1 cellular context compared by ENCODE assay signal in genomic region chr6:43119456-43119855, GRCh38.
TF ChIP-seq lines count a peak whose summit lies in the region.

No MANE protein-coding gene starts in this region.

TF ChIP-seq in HepG2, 621 proteins besides CTCF, POLR2A, EP300 and RAD21:
- TF ChIP-seq, protein P1, sequence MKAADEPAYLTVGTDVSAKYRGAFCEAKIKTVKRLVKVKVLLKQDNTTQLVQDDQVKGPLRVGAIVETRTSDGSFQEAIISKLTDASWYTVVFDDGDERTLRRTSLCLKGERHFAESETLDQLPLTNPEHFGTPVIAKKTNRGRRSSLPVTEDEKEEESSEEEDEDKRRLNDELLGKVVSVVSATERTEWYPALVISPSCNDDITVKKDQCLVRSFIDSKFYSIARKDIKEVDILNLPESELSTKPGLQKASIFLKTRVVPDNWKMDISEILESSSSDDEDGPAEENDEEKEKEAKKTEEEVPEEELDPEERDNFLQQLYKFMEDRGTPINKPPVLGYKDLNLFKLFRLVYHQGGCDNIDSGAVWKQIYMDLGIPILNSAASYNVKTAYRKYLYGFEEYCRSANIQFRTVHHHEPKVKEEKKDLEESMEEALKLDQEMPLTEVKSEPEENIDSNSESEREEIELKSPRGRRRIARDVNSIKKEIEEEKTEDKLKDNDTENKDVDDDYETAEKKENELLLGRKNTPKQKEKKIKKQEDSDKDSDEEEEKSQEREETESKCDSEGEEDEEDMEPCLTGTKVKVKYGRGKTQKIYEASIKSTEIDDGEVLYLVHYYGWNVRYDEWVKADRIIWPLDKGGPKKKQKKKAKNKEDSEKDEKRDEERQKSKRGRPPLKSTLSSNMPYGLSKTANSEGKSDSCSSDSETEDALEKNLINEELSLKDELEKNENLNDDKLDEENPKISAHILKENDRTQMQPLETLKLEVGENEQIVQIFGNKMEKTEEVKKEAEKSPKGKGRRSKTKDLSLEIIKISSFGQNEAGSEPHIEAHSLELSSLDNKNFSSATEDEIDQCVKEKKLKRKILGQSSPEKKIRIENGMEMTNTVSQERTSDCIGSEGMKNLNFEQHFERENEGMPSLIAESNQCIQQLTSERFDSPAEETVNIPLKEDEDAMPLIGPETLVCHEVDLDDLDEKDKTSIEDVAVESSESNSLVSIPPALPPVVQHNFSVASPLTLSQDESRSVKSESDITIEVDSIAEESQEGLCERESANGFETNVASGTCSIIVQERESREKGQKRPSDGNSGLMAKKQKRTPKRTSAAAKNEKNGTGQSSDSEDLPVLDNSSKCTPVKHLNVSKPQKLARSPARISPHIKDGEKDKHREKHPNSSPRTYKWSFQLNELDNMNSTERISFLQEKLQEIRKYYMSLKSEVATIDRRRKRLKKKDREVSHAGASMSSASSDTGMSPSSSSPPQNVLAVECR (CRISPR knock-in tag; IDR thresholded peaks at IDR 0.05; ENCODE audit: borderline replicate concordance): 0 out of 2 replicates have a peak, but pooled peaks have one; percentile 17
- TF ChIP-seq ZFYVE20 (CRISPR knock-in tag; IDR thresholded peaks at IDR 0.05; ENCODE audit: borderline replicate concordance, low read depth) (no peak), ZNF263 (CRISPR knock-in tag; IDR thresholded peaks at IDR 0.05) (peak; percentile 87), SP5 (CRISPR knock-in tag; IDR thresholded peaks at IDR 0.05; ENCODE audit: borderline replicate concordance, low read depth) (no peak)
